Comparison of ENCODE assay signal across 8 cellular contexts in genomic region chr10:30705086-30705624, GRCh38.
DNase-seq lines count a peak whose midpoint lies in the region; ATAC-seq and TF ChIP-seq lines count a peak whose summit lies in the region.

No MANE protein-coding gene starts in this region.

- peak overlapping the region; percentile 86 for H3K4me3 ChIP-seq in CD4-positive, CD25-positive, alpha-beta regulatory T cell (ENCODE audit: low read depth, low read length)
- H3K4me3 ChIP-seq in gastroesophageal sphincter: no peak overlapping the region

- H3K36me3 Mint-ChIP-seq in CD4-positive, CD25-positive, alpha-beta regulatory T cell: peaks cover 4% of the 10 kb centered on the region

- H3K36me3 ChIP-seq in CD4-positive, CD25-positive, alpha-beta regulatory T cell (ENCODE audit: control insufficient read depth, insufficient read depth, low read length): no peaks in the 10 kb centered on the region
- H3K36me3 ChIP-seq in gastroesophageal sphincter: no peaks in the 10 kb centered on the region

- peak overlapping the region; percentile 91 to 95 (median 94) for H3K4me3 Mint-ChIP-seq in CD4-positive, CD25-positive, alpha-beta regulatory T cell

- TF ChIP-seq EP300 in gastroesophageal sphincter (IDR thresholded peaks at IDR 0.05): no peak

- H3K9me3 Mint-ChIP-seq in CD4-positive, CD25-positive, alpha-beta regulatory T cell: peaks cover 0 to under 1% (median 0%) of the 10 kb centered on the region in 7 donors

- DNase-seq in CD4-positive, CD25-positive, alpha-beta regulatory T cell: peak in 2 of 3 donors; percentile 61 to 85
- peak; percentile 23 for DNase-seq in activated effector memory CD4-positive, alpha-beta T cell treated with Interleukin-2 at 50 U/mL for 16 hours
- DNase-seq in GM13977 (ENCODE audit: low spot score) (no peak), COLO829 (ENCODE audit: low spot score) (no peak), nucleus accumbens (lab: John Stamatoyannopoulos, UW) (no peak)

- H3K27me3 Mint-ChIP-seq in CD4-positive, CD25-positive, alpha-beta regulatory T cell: no peaks in the 10 kb centered on the region

- TF ChIP-seq POLR2A in gastroesophageal sphincter (IDR thresholded peaks at IDR 0.05): no peak

- no peaks in the 10 kb centered on the region for H3K9me3 ChIP-seq in CD4-positive, CD25-positive, alpha-beta regulatory T cell (ENCODE audit: control insufficient read depth in 2 of 2, low read length in 2 of 2)
- H3K9me3 ChIP-seq in gastroesophageal sphincter: no peaks in the 10 kb centered on the region

- no peak for TF ChIP-seq CTCF in GM13977 (IDR thresholded peaks at IDR 0.05; ENCODE audit: extremely low read depth, insufficient read depth, missing control alignments)
- no peak for TF ChIP-seq CTCF in gastroesophageal sphincter (IDR thresholded peaks at IDR 0.05)

- H3K4me1 ChIP-seq in CD4-positive, CD25-positive, alpha-beta regulatory T cell (ENCODE audit: control insufficient read depth, insufficient read depth, low read length, poor library complexity, severe bottlenecking): peaks cover 59% of the 10 kb centered on the region
- H3K4me1 ChIP-seq in gastroesophageal sphincter: peaks cover 0 to 7% (median 0%) of the 10 kb centered on the region in 3 donors

- peak; percentile 22 to 32 for ATAC-seq in CD4-positive, CD25-positive, alpha-beta regulatory T cell (ENCODE audit: low read depth in 2 of 2)
- ATAC-seq in GM19351 (IDR thresholded peaks at IDR 0.05; ENCODE audit: unreplicated experiment) (peak; percentile 62), HG03342 (IDR thresholded peaks at IDR 0.05; ENCODE audit: unreplicated experiment) (peak; percentile 39), gastroesophageal sphincter (no peak)

- H3K27ac Mint-ChIP-seq in CD4-positive, CD25-positive, alpha-beta regulatory T cell: peak overlapping the region; percentile 97 to 99 (median 98)

- 38 to 57% methylated on average over 3 to 6 of the region's 9 CpGs for WGBS in gastroesophageal sphincter (ENCODE audit: low coverage in 1 of 2), 2 donors

- peaks cover 12 to 66% (median 36%) of the 10 kb centered on the region in 4 donors for H3K4me1 Mint-ChIP-seq in CD4-positive, CD25-positive, alpha-beta regulatory T cell

- peak overlapping the region; percentile 89 for H3K27ac ChIP-seq in CD4-positive, CD25-positive, alpha-beta regulatory T cell (ENCODE audit: insufficient read depth, low read length, poor library complexity, severe bottlenecking)
- H3K27ac ChIP-seq in gastroesophageal sphincter: no peak overlapping the region

- in situ Hi-C loops in GM13977 (cut with MboI; ENCODE audit: low pct_unique_long_range_greater_than_20kb, low sequenced_read_pairs, unreplicated experiment): no loop called here

- H3K27me3 ChIP-seq in CD4-positive, CD25-positive, alpha-beta regulatory T cell (ENCODE audit: control insufficient read depth, insufficient read depth, low read length): no peaks in the 10 kb centered on the region
- H3K27me3 ChIP-seq in gastroesophageal sphincter: peaks cover 4% of the 10 kb centered on the region

Comparison
In these comparisons a context has a peak if more than half of its experiments do, and no peak if none do; other contexts are left out.
1. DNase-seq: peak in CD4-positive, CD25-positive, alpha-beta regulatory T cell (2 of 3) and activated effector memory CD4-positive, alpha-beta T cell treated with Interleukin-2 at 50 U/mL for 16 hours (single experiment); none in GM13977 (single experiment), COLO829 (single experiment) and nucleus accumbens (0 of 56).